ENCODE assay signal across 15 cellular contexts in genomic region chr6:12068899-12069557, GRCh38.
"Had no signal": no experiment of that assay in that cellular context is flagged by ENCODE, and none has a peak within 500 bp of the region (broad histone marks: within the 10 kb centered on the region; RNA-seq: fewer than 3 reads in every experiment).

No MANE protein-coding gene starts in this region.

- ATAC-seq: gastroesophageal sphincter had no signal

- H3K4me1 ChIP-seq: thyroid gland had no signal

- H3K27ac ChIP-seq: gastroesophageal sphincter, ovary, thyroid gland, VCaP had no signal

- H3K27ac Mint-ChIP-seq: activated CD4-positive, alpha-beta memory T cell treated with anti-CD3 and anti-CD28 coated beads, Interleukin-2, amount 10 ng/mL, durations not matched to agents 7 days and 5 days; activated naive CD4-positive, alpha-beta T cell treated with anti-CD3 and anti-CD28 coated beads, Interleukin-2, amount 10 ng/mL, durations not matched to agents 7 days and 5 days; activated T-helper 1 cell treated with anti-CD3 and anti-CD28 coated beads, Interleukin-12 subunit alpha, Interleukin-12 subunit beta, Interleukin-2, Interleukin-4 antibody, amounts not matched to agents 30 ng/mL and 10 ng/mL and 1 ng/mL, durations not matched to agents 14 hours and 24 hours and 36 hours had no signal

- H3K4me3 Mint-ChIP-seq: activated CD4-positive, alpha-beta memory T cell treated with anti-CD3 and anti-CD28 coated beads, Interleukin-2, amount 10 ng/mL, durations not matched to agents 7 days and 5 days; activated naive CD4-positive, alpha-beta T cell treated with anti-CD3 and anti-CD28 coated beads, Interleukin-2, amount 10 ng/mL, durations not matched to agents 7 days and 5 days; activated T-helper 1 cell treated with anti-CD3 and anti-CD28 coated beads, Interleukin-12 subunit alpha, Interleukin-12 subunit beta, Interleukin-2, Interleukin-4 antibody, amounts not matched to agents 30 ng/mL and 10 ng/mL and 1 ng/mL, durations not matched to agents 14 hours and 24 hours and 36 hours; neural crest cell had no signal

- H3K4me3 ChIP-seq: gastroesophageal sphincter, ovary, thyroid gland had no signal

- H3K9me3 Mint-ChIP-seq: activated CD4-positive, alpha-beta memory T cell treated with anti-CD3 and anti-CD28 coated beads, Interleukin-2, amount 10 ng/mL, durations not matched to agents 7 days and 5 days; activated naive CD4-positive, alpha-beta T cell treated with anti-CD3 and anti-CD28 coated beads, Interleukin-2, amount 10 ng/mL, durations not matched to agents 7 days and 5 days; activated T-helper 1 cell treated with anti-CD3 and anti-CD28 coated beads, Interleukin-12 subunit alpha, Interleukin-12 subunit beta, Interleukin-2, Interleukin-4 antibody, amounts not matched to agents 30 ng/mL and 10 ng/mL and 1 ng/mL, durations not matched to agents 14 hours and 24 hours and 36 hours; neural crest cell had no signal

- DNase-seq: activated CD4-positive, alpha-beta memory T cell treated with anti-CD3 and anti-CD28 coated beads, Interleukin-2, amount 10 ng/mL, durations not matched to agents 7 days and 5 days; activated CD8-positive, alpha-beta memory T cell treated with anti-CD3 and anti-CD28 coated beads, Interleukin-2, amount 50 U/mL, for 4 hours; activated naive CD4-positive, alpha-beta T cell treated with anti-CD3 and anti-CD28 coated beads, Interleukin-2, amount 10 ng/mL, durations not matched to agents 7 days and 5 days; effector CD4-positive, alpha-beta T cell; ovary; stimulated activated CD4-positive, alpha-beta T cell treated with anti-CD3 and anti-CD28 coated beads, Interleukin-15, amount 100 ng/mL, for 24 hours; stimulated activated CD4-positive, alpha-beta T cell treated with anti-CD3 and anti-CD28 coated beads, Interleukin-4, amount 100 ng/mL, for 24 hours; T1000; thyroid gland had no signal

- H3K27me3 Mint-ChIP-seq: activated CD4-positive, alpha-beta memory T cell treated with anti-CD3 and anti-CD28 coated beads, Interleukin-2, amount 10 ng/mL, durations not matched to agents 7 days and 5 days; activated naive CD4-positive, alpha-beta T cell treated with anti-CD3 and anti-CD28 coated beads, Interleukin-2, amount 10 ng/mL, durations not matched to agents 7 days and 5 days had no signal

- FAIRE-seq: colon, urothelium cell line had no signal

- H3K9me3 ChIP-seq: gastroesophageal sphincter, ovary, thyroid gland had no signal

- H3K27me3 ChIP-seq: gastroesophageal sphincter, ovary, thyroid gland had no signal

- H3K36me3 ChIP-seq: gastroesophageal sphincter, ovary, thyroid gland had no signal
